ENCODE assay signal across 8 cellular contexts in genomic region chr1:77779529-77780281, GRCh38. TPM values are rescaled to one million over a fixed set of nuclear protein-coding genes. Genes with fewer than 3 reads are reported as not detected.
DNase-seq lines count a peak whose midpoint lies in the region; ATAC-seq and TF ChIP-seq lines count a peak whose summit lies in the region.

TSS of gene MIGA1 (plus strand) at chr1:77779649. CDS start at chr1:77783253, 3,604 bp downstream.

- peaks cover 6% of the 10 kb centered on the region for H3K36me3 Mint-ChIP-seq in activated naive CD8-positive, alpha-beta T cell
- H3K36me3 Mint-ChIP-seq in osteocyte (ENCODE audit: unreplicated experiment) = peaks cover 8% of the 10 kb centered on the region

- DNase-seq in NCI-H1105 (lab: John Stamatoyannopoulos, UW) = peak; percentile 95
- DNase-seq in SKM-1 (lab: John Stamatoyannopoulos, UW; ENCODE audit: unreplicated experiment) = peak; percentile 78
- peak; percentile 90 to 98 (median 95) for DNase-seq in head of caudate nucleus
- peak; percentile 90 for DNase-seq in osteocyte (ENCODE audit: extremely low spot score, unreplicated experiment)
- peak; percentile 60 for DNase-seq in thoracic aorta (ENCODE audit: low spot score)

- H3K4me1 Mint-ChIP-seq in activated naive CD8-positive, alpha-beta T cell (ENCODE audit: low read depth) = peaks cover 38% of the 10 kb centered on the region
- H3K4me1 Mint-ChIP-seq in osteocyte (ENCODE audit: unreplicated experiment) = peaks cover 26% of the 10 kb centered on the region

- H3K27me3 ChIP-seq in thoracic aorta (replicated peaks; ENCODE audit: insufficient read depth) = no peaks in the 10 kb centered on the region

- peak within 1 kb of the TSS; percentile 95 for H3K4me3 Mint-ChIP-seq in activated naive CD8-positive, alpha-beta T cell
- peak within 1 kb of the TSS; percentile 98 for H3K4me3 Mint-ChIP-seq in osteocyte (ENCODE audit: unreplicated experiment)

- intact Hi-C loops in head of caudate nucleus (cut with DNase I) = no loop called here

- no peaks in the 10 kb centered on the region for H3K27me3 Mint-ChIP-seq in activated naive CD8-positive, alpha-beta T cell
- H3K27me3 Mint-ChIP-seq in osteocyte (ENCODE audit: unreplicated experiment) = no peaks in the 10 kb centered on the region

- H3K27ac ChIP-seq in thoracic aorta = peak within 1 kb of the TSS; percentile 50 to 66

- TF ChIP-seq CTCF in osteocyte (IDR thresholded peaks at IDR 0.05) (no peak), thoracic aorta (IDR thresholded peaks at IDR 0.05) (no peak)

- ATAC-seq in HG02642 (IDR thresholded peaks at IDR 0.05; ENCODE audit: poor library complexity, unreplicated experiment) (peak; percentile 97), thoracic aorta (ENCODE audit: insufficient number of reproducible peaks, low FRiP score, low read depth) (peak; percentile 92)

- no peaks in the 10 kb centered on the region for H3K9me3 Mint-ChIP-seq in activated naive CD8-positive, alpha-beta T cell (ENCODE audit: low read depth)
- H3K9me3 Mint-ChIP-seq in osteocyte (ENCODE audit: unreplicated experiment) = no peaks in the 10 kb centered on the region

- peak within 1 kb of the TSS; percentile 89 for H3K4me3 ChIP-seq in thoracic aorta

- no peaks in the 10 kb centered on the region for H3K9me3 ChIP-seq in thoracic aorta

- H3K4me1 ChIP-seq in thoracic aorta (ENCODE audit: control insufficient read depth in 1 of 2, low read depth in 2 of 2) = peaks cover 8 to 19% of the 10 kb centered on the region in 2 donors

- peak within 1 kb of the TSS; percentile 88 for H3K27ac Mint-ChIP-seq in activated naive CD8-positive, alpha-beta T cell
- H3K27ac Mint-ChIP-seq in osteocyte (ENCODE audit: unreplicated experiment) = peak within 1 kb of the TSS; percentile 86

- H3K36me3 ChIP-seq in thoracic aorta = peaks cover 6% of the 10 kb centered on the region

- TF ChIP-seq POLR2A in GM10847 (IDR thresholded peaks at IDR 0.05; ENCODE audit: extremely low read depth, insufficient read length) = peak; percentile 43

RNA-seq across cellular contexts. Expression of gene MIGA1, which starts in this region (rescaled TPM):
- 17.8 and 18.5 TPM in 2 replicates for total RNA-seq in osteocyte
- total RNA-seq in thoracic aorta = 10 to 100 TPM; 16.0 to 24.3 TPM

Comparison
In these comparisons a context has a peak if more than half of its experiments do, and no peak if none do; other contexts are left out.
1. Peak in every context shown above with its lines: DNase-seq, ATAC-seq, H3K4me3 ChIP-seq and H3K27ac ChIP-seq.